In the genomic region with DNA sequence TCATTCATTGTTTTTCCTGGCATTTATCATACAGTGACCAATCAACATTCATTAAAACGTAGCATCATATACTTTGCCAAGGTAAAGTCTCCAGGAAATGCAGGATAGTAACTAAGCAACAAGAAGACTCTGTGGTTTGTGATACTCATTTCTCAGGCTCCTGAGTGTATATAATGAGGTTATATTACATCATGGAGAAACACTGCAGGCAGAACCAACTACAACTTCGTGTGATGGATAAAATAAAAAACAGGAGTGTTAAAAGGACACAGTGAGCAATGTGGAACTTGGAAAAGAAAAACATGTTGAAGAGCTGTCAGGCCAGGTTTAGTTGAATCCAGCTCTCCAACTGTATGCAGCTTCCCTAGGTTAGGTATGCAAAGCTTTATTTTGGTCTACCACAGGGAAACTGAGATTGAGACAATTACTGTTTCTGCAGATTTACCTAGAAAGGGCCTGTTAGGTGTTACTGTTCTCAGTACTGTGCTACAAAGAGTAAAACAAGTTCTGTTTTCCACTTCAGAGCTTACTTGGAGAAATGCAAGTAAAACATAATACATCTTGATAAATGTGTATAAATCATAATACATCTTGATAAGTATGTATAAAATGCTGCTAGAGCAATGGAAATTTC, we compare ENCODE assay signal across 15 cellular contexts. TPM values are rescaled to one million over a fixed set of nuclear protein-coding genes. Genes with fewer than 3 reads are reported as not detected.
DNase-seq lines count a peak whose midpoint lies in the region; ATAC-seq and TF ChIP-seq lines count a peak whose summit lies in the region.
"Had no signal": no experiment of that assay in that cellular context is flagged by ENCODE, and none has a peak within 500 bp of the region (broad histone marks: within the 10 kb centered on the region; RNA-seq: fewer than 3 reads in every experiment).

No MANE protein-coding gene starts in this region.

- peak; percentile 74 for ATAC-seq in activated CD8-positive, alpha-beta memory T cell treated with anti-CD3 and anti-CD28 coated beads, Interleukin-2, amount 10 ng/mL, durations not matched to agents 7 days and 5 days
- peak; percentile 78 for ATAC-seq in activated naive CD8-positive, alpha-beta T cell treated with anti-CD3 and anti-CD28 coated beads, Interleukin-2, amount 50 U/mL, for 24 hours
- ATAC-seq in HG02763 (IDR thresholded peaks at IDR 0.05; ENCODE audit: unreplicated experiment) (no peak), GM21825 (IDR thresholded peaks at IDR 0.05; ENCODE audit: unreplicated experiment) (no peak)

- H3K27me3 Mint-ChIP-seq in activated CD8-positive, alpha-beta memory T cell treated with anti-CD3 and anti-CD28 coated beads, Interleukin-2, amount 10 ng/mL, durations not matched to agents 7 days and 5 days, result no peaks in the 10 kb centered on the region
- H3K27me3 Mint-ChIP-seq in HFFc6 (ENCODE audit: insufficient read depth), result no peaks in the 10 kb centered on the region; the same call in 1 of the 2 replicates
- no peaks in the 10 kb centered on the region for H3K27me3 Mint-ChIP-seq in activated naive CD8-positive, alpha-beta T cell treated with anti-CD3 and anti-CD28 coated beads, Interleukin-2, amount 50 U/mL, for 24 hours

- DNase-seq in activated CD8-positive, alpha-beta memory T cell treated with anti-CD3 and anti-CD28 coated beads, Interleukin-2, amount 10 ng/mL, durations not matched to agents 7 days and 5 days, result no peak
- no peak for DNase-seq in activated CD8-positive, alpha-beta memory T cell treated with anti-CD3 and anti-CD28 coated beads for 24 hours
- peak; percentile 92 for DNase-seq in HFFc6
- DNase-seq in activated naive CD8-positive, alpha-beta T cell treated with anti-CD3 and anti-CD28 coated beads, Interleukin-2, amount 50 U/mL, for 24 hours, result no peak
- DNase-seq in osteoblast (ENCODE audit: insufficient read length, low spot score, missing footprints), result peak; percentile 80
- DNase-seq in GM13977 (ENCODE audit: low spot score), result no peak
- DNase-seq: activated CD4-positive, alpha-beta T cell treated with anti-CD3 and anti-CD28 coated beads for 1 hour; H7; NCI-H1436; stimulated activated CD4-positive, alpha-beta T cell treated with anti-CD3 and anti-CD28 coated beads, Interleukin-12 subunit alpha, Interleukin-12 subunit beta, amount 100 ng/mL, for 4 hours; stimulated activated naive CD4-positive, alpha-beta T cell had no signal

- H3K4me2 ChIP-seq in osteoblast (ENCODE audit: insufficient read depth, low read length), result no peak overlapping the region
- H3K4me2 ChIP-seq: BLaER1, hepatocyte had no signal

- CTCF ChIA-PET in activated CD8-positive, alpha-beta memory T cell treated with anti-CD3 and anti-CD28 coated beads, Interleukin-2, amount 10 ng/mL, durations not matched to agents 7 days and 5 days (lab: Charles Lee), result interaction anchor here (1.5 kb wide), 1 partner anchor 201 kb away, joined by 5 read pairs; no protein-coding TSS in a partner anchor

- no peaks in the 10 kb centered on the region for H3K9me3 Mint-ChIP-seq in activated CD8-positive, alpha-beta memory T cell treated with anti-CD3 and anti-CD28 coated beads, Interleukin-2, amount 10 ng/mL, durations not matched to agents 7 days and 5 days (ENCODE audit: low read depth)
- no peaks in the 10 kb centered on the region for H3K9me3 Mint-ChIP-seq in HFFc6
- H3K9me3 Mint-ChIP-seq in activated naive CD8-positive, alpha-beta T cell treated with anti-CD3 and anti-CD28 coated beads, Interleukin-2, amount 50 U/mL, for 24 hours, result no peaks in the 10 kb centered on the region

- H3K27ac Mint-ChIP-seq in activated CD8-positive, alpha-beta memory T cell treated with anti-CD3 and anti-CD28 coated beads, Interleukin-2, amount 10 ng/mL, durations not matched to agents 7 days and 5 days, result peak overlapping the region; percentile 54
- peak overlapping the region; percentile 89 for H3K27ac Mint-ChIP-seq in HFFc6
- peak overlapping the region; percentile 48 for H3K27ac Mint-ChIP-seq in activated naive CD8-positive, alpha-beta T cell treated with anti-CD3 and anti-CD28 coated beads, Interleukin-2, amount 50 U/mL, for 24 hours

- no peak overlapping the region for H2AFZ ChIP-seq in osteoblast (ENCODE audit: low read length)
- H2AFZ ChIP-seq: hepatocyte had no signal

- H3K79me2 ChIP-seq in osteoblast (ENCODE audit: insufficient read depth, low read length), result peaks cover 67% of the 10 kb centered on the region

- peaks cover 46% of the 10 kb centered on the region for H3K4me1 ChIP-seq in osteoblast (ENCODE audit: insufficient read depth, low read length)

- H3K4me1 Mint-ChIP-seq in activated CD8-positive, alpha-beta memory T cell treated with anti-CD3 and anti-CD28 coated beads, Interleukin-2, amount 10 ng/mL, durations not matched to agents 7 days and 5 days, result peaks cover 27% of the 10 kb centered on the region
- peaks cover 76% of the 10 kb centered on the region for H3K4me1 Mint-ChIP-seq in HFFc6 (ENCODE audit: low read depth)
- peaks cover 35% of the 10 kb centered on the region for H3K4me1 Mint-ChIP-seq in activated naive CD8-positive, alpha-beta T cell treated with anti-CD3 and anti-CD28 coated beads, Interleukin-2, amount 50 U/mL, for 24 hours

- H3K27me3 ChIP-seq in osteoblast (ENCODE audit: insufficient read depth, low read length), result no peaks in the 10 kb centered on the region
- H3K27me3 ChIP-seq: BLaER1, hepatocyte had no signal

- no peaks in the 10 kb centered on the region for H3K9me3 ChIP-seq in osteoblast (ENCODE audit: low read depth, low read length)

- H3K4me3 ChIP-seq in osteoblast (ENCODE audit: insufficient read depth, low read length), result no peak overlapping the region
- H3K4me3 ChIP-seq: BLaER1, hepatocyte had no signal

- no peak overlapping the region for H3K4me3 Mint-ChIP-seq in activated CD8-positive, alpha-beta memory T cell treated with anti-CD3 and anti-CD28 coated beads, Interleukin-2, amount 10 ng/mL, durations not matched to agents 7 days and 5 days
- H3K4me3 Mint-ChIP-seq in HFFc6, result 0 out of 2 replicates have a peak overlapping the region, but pooled peaks have one; percentile 18
- H3K4me3 Mint-ChIP-seq in activated naive CD8-positive, alpha-beta T cell treated with anti-CD3 and anti-CD28 coated beads, Interleukin-2, amount 50 U/mL, for 24 hours, result no peak overlapping the region

- peaks cover 10% of the 10 kb centered on the region for H4K20me1 ChIP-seq in osteoblast (ENCODE audit: insufficient read depth, low read length)

- in situ Hi-C loops in GM13977 (cut with MboI; ENCODE audit: low pct_unique_long_range_greater_than_20kb, low sequenced_read_pairs, unreplicated experiment), result no loop called here

- no peaks in the 10 kb centered on the region for H3K36me3 ChIP-seq in osteoblast (ENCODE audit: insufficient read depth, low read length)

- H3K27ac ChIP-seq in osteoblast (ENCODE audit: low read depth, low read length), result peak overlapping the region; percentile 94
- H3K27ac ChIP-seq: BLaER1, hepatocyte had no signal

- peaks cover 6% of the 10 kb centered on the region for H3K36me3 Mint-ChIP-seq in activated CD8-positive, alpha-beta memory T cell treated with anti-CD3 and anti-CD28 coated beads, Interleukin-2, amount 10 ng/mL, durations not matched to agents 7 days and 5 days
- peaks cover 16% of the 10 kb centered on the region for H3K36me3 Mint-ChIP-seq in HFFc6 (ENCODE audit: low read depth)
- H3K36me3 Mint-ChIP-seq in activated naive CD8-positive, alpha-beta T cell treated with anti-CD3 and anti-CD28 coated beads, Interleukin-2, amount 50 U/mL, for 24 hours (ENCODE audit: low read depth), result peaks cover 7% of the 10 kb centered on the region

- TF ChIP-seq CTCF in HFFc6 (IDR thresholded peaks at IDR 0.05) (no peak), osteoblast (IDR thresholded peaks at IDR 0.05; ENCODE audit: extremely low read depth, low read depth, low read length) (no peak), GM13977 (IDR thresholded peaks at IDR 0.05; ENCODE audit: extremely low read depth, insufficient read depth, missing control alignments) (no peak)

RNA-seq across cellular contexts. Expression of a gene that starts 7.8 kb away (rescaled TPM):
- total RNA-seq in activated CD8-positive, alpha-beta memory T cell treated with anti-CD3 and anti-CD28 coated beads, Interleukin-2, amount 10 ng/mL, durations not matched to agents 7 days and 5 days, result 10 to 100 TPM; 47.0 to 51.5 TPM
- total RNA-seq in HFFc6 (2021; fragmentation: NEBNext Ultra II Directional; extraction: Animal tissue kit (Norgen Biotek cat#: 25700)), result 10 to 100 TPM; 60.0 to 76.6 (median 69.9) TPM
- total RNA-seq in osteoblast, result 53.2 and 63.9 TPM in 2 replicates

Comparison
In these comparisons a context has a peak if more than half of its experiments do, and no peak if none do; other contexts are left out.
1. ATAC-seq: peak in activated CD8-positive, alpha-beta memory T cell treated with anti-CD3 and anti-CD28 coated beads, Interleukin-2, amount 10 ng/mL, durations not matched to agents 7 days and 5 days (single experiment) and activated naive CD8-positive, alpha-beta T cell treated with anti-CD3 and anti-CD28 coated beads, Interleukin-2, amount 50 U/mL, for 24 hours (single experiment); none in HG02763 (single experiment) and GM21825 (single experiment).
2. DNase-seq: peak in HFFc6 (single experiment) and osteoblast (single experiment); none in activated CD8-positive, alpha-beta memory T cell treated with anti-CD3 and anti-CD28 coated beads, Interleukin-2, amount 10 ng/mL, durations not matched to agents 7 days and 5 days (single experiment), activated CD8-positive, alpha-beta memory T cell treated with anti-CD3 and anti-CD28 coated beads for 24 hours (single experiment), activated naive CD8-positive, alpha-beta T cell treated with anti-CD3 and anti-CD28 coated beads, Interleukin-2, amount 50 U/mL, for 24 hours (single experiment) and GM13977 (single experiment).
3. Peak in every context shown above with its lines, with median percentiles within 50 percentile points of each other: H3K27ac Mint-ChIP-seq.